ENCODE assay signal across 23 cellular contexts in the genomic region with DNA sequence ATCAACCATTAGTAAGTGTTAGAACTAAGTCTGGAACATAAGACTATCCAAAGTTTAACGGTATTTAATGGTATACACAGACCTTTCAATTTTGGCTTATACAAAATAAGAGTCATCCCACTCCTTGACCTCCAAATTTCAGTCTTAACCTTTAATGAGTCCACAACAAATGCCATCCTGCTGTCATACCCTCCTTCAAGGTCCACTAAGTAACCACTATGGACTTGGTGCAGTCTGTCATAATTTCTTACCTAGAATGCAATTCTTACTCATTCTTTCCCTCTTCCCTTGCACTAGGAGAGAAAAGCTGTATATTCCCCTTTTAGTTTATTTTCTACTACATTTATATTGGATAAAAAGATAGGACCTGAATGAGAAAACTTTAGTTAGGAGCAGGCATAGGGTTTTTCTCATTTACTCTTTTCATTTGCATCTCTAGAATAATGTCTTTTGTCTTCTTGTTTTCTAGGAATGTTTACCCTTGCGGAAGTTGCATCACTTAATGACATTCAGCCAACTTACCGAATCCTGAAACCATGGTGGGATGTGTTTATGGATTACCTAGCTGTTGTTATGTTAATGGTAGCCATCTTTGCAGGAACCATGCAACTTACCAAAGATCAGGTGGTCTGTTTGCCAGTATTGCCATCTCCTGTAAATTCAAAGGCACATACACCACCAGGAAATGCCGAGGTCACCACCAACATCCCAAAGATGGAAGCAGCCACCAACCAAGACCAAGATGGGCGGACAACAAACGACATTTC.
"Had no signal": no experiment of that assay in that cellular context is flagged by ENCODE, and none has a peak within 500 bp of the region (broad histone marks: within the 10 kb centered on the region; RNA-seq: fewer than 3 reads in every experiment).

No MANE protein-coding gene starts in this region.

- H3K27ac ChIP-seq: ascending aorta, body of pancreas, SK-N-MC, VCaP had no signal

- H3K9me3 Mint-ChIP-seq: activated CD8-positive, alpha-beta T cell treated with anti-CD3 and anti-CD28 coated beads for 36 hours; activated naive CD4-positive, alpha-beta T cell treated with anti-CD3 and anti-CD28 coated beads, Interleukin-2, amount 10 ng/mL, durations not matched to agents 7 days and 5 days; activated naive CD8-positive, alpha-beta T cell treated with anti-CD3 and anti-CD28 coated beads, Interleukin-2, amount 10 ng/mL, durations not matched to agents 7 days and 5 days; activated T-cell treated with anti-CD3 and anti-CD28 coated beads, Interleukin-2, amount 50 U/mL, for 72 hours; activated T-helper 2 cell treated with anti-CD3 and anti-CD28 coated beads, Interferon-gamma antibody, Interleukin-2, Interleukin-4, amounts not matched to agents 10 μg/mL and 5 μg/mL and 100 μg/mL, durations not matched to agents 14 hours and 24 hours and 36 hours; T-cell had no signal

- H3K27me3 ChIP-seq: ascending aorta, body of pancreas had no signal

- ATAC-seq: activated CD4-positive, alpha-beta T cell treated with anti-CD3 and anti-CD28 coated beads for 36 hours; activated CD8-positive, alpha-beta T cell treated with anti-CD3 and anti-CD28 coated beads for 36 hours; activated T-cell treated with anti-CD3 and anti-CD28 coated beads, Interleukin-2, amount 50 U/mL, for 72 hours; T-cell had no signal

- H3K4me3 ChIP-seq: ascending aorta, body of pancreas, SK-N-MC had no signal

- H3K27me3 Mint-ChIP-seq: activated CD4-positive, alpha-beta T cell treated with anti-CD3 and anti-CD28 coated beads for 36 hours; activated CD8-positive, alpha-beta T cell treated with anti-CD3 and anti-CD28 coated beads for 36 hours; activated naive CD4-positive, alpha-beta T cell treated with anti-CD3 and anti-CD28 coated beads, Interleukin-2, amount 10 ng/mL, durations not matched to agents 7 days and 5 days; activated naive CD8-positive, alpha-beta T cell treated with anti-CD3 and anti-CD28 coated beads, Interleukin-2, amount 10 ng/mL, durations not matched to agents 7 days and 5 days; T-cell had no signal

- H3K27ac Mint-ChIP-seq: activated CD4-positive, alpha-beta T cell treated with anti-CD3 and anti-CD28 coated beads for 36 hours; activated CD8-positive, alpha-beta T cell treated with anti-CD3 and anti-CD28 coated beads for 36 hours; activated naive CD4-positive, alpha-beta T cell treated with anti-CD3 and anti-CD28 coated beads, Interleukin-2, amount 10 ng/mL, durations not matched to agents 7 days and 5 days; activated naive CD8-positive, alpha-beta T cell treated with anti-CD3 and anti-CD28 coated beads, Interleukin-2, amount 10 ng/mL, durations not matched to agents 7 days and 5 days; activated T-cell treated with anti-CD3 and anti-CD28 coated beads, Interleukin-2, amount 50 U/mL, for 72 hours; activated T-helper 2 cell treated with anti-CD3 and anti-CD28 coated beads, Interferon-gamma antibody, Interleukin-2, Interleukin-4, amounts not matched to agents 10 μg/mL and 5 μg/mL and 100 μg/mL, durations not matched to agents 14 hours and 24 hours and 36 hours; T-cell had no signal

- H3K4me1 ChIP-seq: ascending aorta, body of pancreas had no signal

- H3K9me3 ChIP-seq: ascending aorta, body of pancreas had no signal

- DNase-seq: activated CD4-positive, alpha-beta T cell treated with anti-CD3 and anti-CD28 coated beads for 36 hours; activated CD8-positive, alpha-beta memory T cell treated with anti-CD3 and anti-CD28 coated beads, Interleukin-2, amount 50 U/mL, for 4 hours; activated CD8-positive, alpha-beta T cell treated with anti-CD3 and anti-CD28 coated beads for 36 hours; activated gamma-delta T cell treated with Interleukin-2 at 50 U/mL for 16 hours; activated naive CD4-positive, alpha-beta T cell treated with anti-CD3 and anti-CD28 coated beads, Interleukin-2, amount 10 ng/mL, durations not matched to agents 7 days and 5 days; activated naive CD8-positive, alpha-beta T cell treated with anti-CD3 and anti-CD28 coated beads, Interleukin-2, amount 10 ng/mL, durations not matched to agents 7 days and 5 days; activated T-cell treated with anti-CD3 and anti-CD28 coated beads, Interleukin-2, amount 50 U/mL, for 72 hours; body of pancreas; central memory CD4-positive, alpha-beta T cell; KG1; NCI-H1092; NCI-H1930; NCI-H2171 treated with DMSO at 0.1 percent for 48 hours; NCI-H226; NCI-H526; NCI-H774; T-cell; T-helper 2 cell; T1000 had no signal

- H3K4me3 Mint-ChIP-seq: activated CD4-positive, alpha-beta T cell treated with anti-CD3 and anti-CD28 coated beads for 36 hours; activated CD8-positive, alpha-beta T cell treated with anti-CD3 and anti-CD28 coated beads for 36 hours; activated naive CD4-positive, alpha-beta T cell treated with anti-CD3 and anti-CD28 coated beads, Interleukin-2, amount 10 ng/mL, durations not matched to agents 7 days and 5 days; activated naive CD8-positive, alpha-beta T cell treated with anti-CD3 and anti-CD28 coated beads, Interleukin-2, amount 10 ng/mL, durations not matched to agents 7 days and 5 days; activated T-cell treated with anti-CD3 and anti-CD28 coated beads, Interleukin-2, amount 50 U/mL, for 72 hours; T-cell had no signal
